In the genomic region with DNA sequence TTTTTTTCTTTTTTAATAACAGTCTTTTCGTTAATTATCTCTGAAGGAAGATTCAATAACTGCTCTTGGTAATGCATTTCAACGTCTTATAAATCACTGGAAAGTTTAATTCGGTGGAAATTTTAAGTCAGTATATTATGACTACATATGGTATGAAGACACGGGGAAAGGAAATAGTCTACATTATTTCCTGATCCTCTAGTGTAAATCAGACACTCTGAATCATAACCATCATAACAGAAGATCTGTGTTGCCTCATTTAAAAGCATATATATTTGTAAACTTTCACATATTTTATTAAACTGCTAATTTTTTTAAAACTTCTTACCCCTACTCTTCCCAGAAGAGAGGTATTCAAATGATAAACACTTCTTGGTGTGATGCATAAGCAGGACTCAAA, we compare ENCODE assay signal across 25 cellular contexts. TPM values are rescaled to one million over a fixed set of nuclear protein-coding genes. Genes with fewer than 3 reads are reported as not detected.
DNase-seq lines count a peak whose midpoint lies in the region; ATAC-seq and TF ChIP-seq lines count a peak whose summit lies in the region.
"Had no signal": no experiment of that assay in that cellular context is flagged by ENCODE, and none has a peak within 500 bp of the region (broad histone marks: within the 10 kb centered on the region; RNA-seq: fewer than 3 reads in every experiment).

No MANE protein-coding gene starts in this region.

- peak overlapping the region; percentile 93 for H3K27ac Mint-ChIP-seq in osteocyte (ENCODE audit: unreplicated experiment)
- H3K27ac Mint-ChIP-seq in activated naive CD8-positive, alpha-beta T cell treated with anti-CD3 and anti-CD28 coated beads, Interleukin-2, amount 50 U/mL, for 24 hours = no peak overlapping the region
- H3K27ac Mint-ChIP-seq: CD4-positive, alpha-beta T cell had no signal

- peaks cover 1% of the 10 kb centered on the region for H3K9me3 Mint-ChIP-seq in osteocyte (ENCODE audit: unreplicated experiment)
- H3K9me3 Mint-ChIP-seq in activated naive CD8-positive, alpha-beta T cell treated with anti-CD3 and anti-CD28 coated beads, Interleukin-2, amount 50 U/mL, for 24 hours = no peaks in the 10 kb centered on the region
- H3K9me3 Mint-ChIP-seq: CD4-positive, alpha-beta T cell had no signal

- H3K9me2 ChIP-seq in GM23248 (ENCODE audit: insufficient read depth) = no peaks in the 10 kb centered on the region

- 68 to 73% methylated on average over 4 of the region's 4 CpGs for WGBS in GM23248 (ENCODE audit: low coverage in 1 of 2, low lambda C conversion rate in 2 of 2, missing lambda C conversion rate in 2 of 2), 2 experiments

- TF ChIP-seq CTCF in WI38 (IDR thresholded peaks at IDR 0.05; ENCODE audit: low read depth, low read length) (no peak), choroid plexus epithelial cell (conservative IDR thresholded peaks at IDR 0.05; ENCODE audit: low read depth, low read length) (no peak), osteocyte (IDR thresholded peaks at IDR 0.05) (no peak)

- H3K9me3 ChIP-seq in GM23248 (ENCODE audit: low read depth) = no peaks in the 10 kb centered on the region
- H3K9me3 ChIP-seq: A549, HAP-1 had no signal

- peaks cover under 1% of the 10 kb centered on the region for H3K36me3 Mint-ChIP-seq in osteocyte (ENCODE audit: unreplicated experiment)
- no peaks in the 10 kb centered on the region for H3K36me3 Mint-ChIP-seq in activated naive CD8-positive, alpha-beta T cell treated with anti-CD3 and anti-CD28 coated beads, Interleukin-2, amount 50 U/mL, for 24 hours (ENCODE audit: low read depth)

- no peak overlapping the region for H3K4me3 Mint-ChIP-seq in osteocyte (ENCODE audit: unreplicated experiment)
- no peak overlapping the region for H3K4me3 Mint-ChIP-seq in activated naive CD8-positive, alpha-beta T cell treated with anti-CD3 and anti-CD28 coated beads, Interleukin-2, amount 50 U/mL, for 24 hours
- H3K4me3 Mint-ChIP-seq: CD4-positive, alpha-beta T cell had no signal

- no peaks in the 10 kb centered on the region for H3K36me3 ChIP-seq in GM23248 (ENCODE audit: low read depth)
- H3K36me3 ChIP-seq: HAP-1 had no signal

- H4K20me1 ChIP-seq in GM23248 (ENCODE audit: insufficient read depth) = no peaks in the 10 kb centered on the region
- H4K20me1 ChIP-seq: BLaER1 treated with 17β-estradiol and CSF1 and Interleukin-3, amounts not matched to agents 10 nM and 100 nM had no signal

- no peaks in the 10 kb centered on the region for H3K79me2 ChIP-seq in GM23248 (ENCODE audit: insufficient read depth)

- DNase-seq in GM23248 (peak; percentile 15), choroid plexus epithelial cell (ENCODE audit: low read depth) (peak; percentile 13), osteocyte (ENCODE audit: extremely low spot score, unreplicated experiment) (no peak), hippocampal formation (lab: John Stamatoyannopoulos, UW) (no peak), KG1 (lab: John Stamatoyannopoulos, UW) (no peak)
- DNase-seq in activated naive CD8-positive, alpha-beta T cell treated with anti-CD3 and anti-CD28 coated beads, Interleukin-2, amount 50 U/mL, for 24 hours = no peak
- DNase-seq: AML-193; CD4-positive, alpha-beta T cell; COR-L47; GDM1; GOT3; MM.1S; NCI-H1417; NCI-H1694; NCI-H2029 treated with DMSO at 0.1 percent for 48 hours; NCI-H446 treated with DMSO at 0.1 percent for 48 hours; NCI-H526; Right ventricle myocardium superior; RPMI8226 had no signal

- H2AFZ ChIP-seq in GM23248 = peak overlapping the region; percentile 12; the same call in 1 of the 2 replicates

- H3K27me3 ChIP-seq in GM23248 (replicated peaks; ENCODE audit: insufficient read depth) = no peaks in the 10 kb centered on the region
- H3K27me3 ChIP-seq: BLaER1 treated with 17β-estradiol and CSF1 and Interleukin-3, amounts not matched to agents 10 nM and 100 nM had no signal

- no peak overlapping the region for H3K9ac ChIP-seq in GM23248
- H3K9ac ChIP-seq: BLaER1 treated with 17β-estradiol and CSF1 and Interleukin-3, amounts not matched to agents 10 nM and 100 nM; KMS-11 had no signal

- H3K4me2 ChIP-seq in GM23248 (ENCODE audit: unreplicated experiment) = no peak overlapping the region
- H3K4me2 ChIP-seq: A549; BLaER1 treated with 17β-estradiol and CSF1 and Interleukin-3, amounts not matched to agents 10 nM and 100 nM; KMS-11 had no signal

- H3K27ac ChIP-seq in GM23248 = no peak overlapping the region
- H3K27ac ChIP-seq: A549; BLaER1 treated with 17β-estradiol and CSF1 and Interleukin-3, amounts not matched to agents 10 nM and 100 nM; KMS-11 had no signal

- ATAC-seq in GM21528 (IDR thresholded peaks at IDR 0.05; ENCODE audit: low FRiP score, unreplicated experiment) = no peak
- no peak for ATAC-seq in activated naive CD8-positive, alpha-beta T cell treated with anti-CD3 and anti-CD28 coated beads, Interleukin-2, amount 50 U/mL, for 24 hours
- ATAC-seq: A549 had no signal

- H3F3A ChIP-seq in GM23248 (ENCODE audit: insufficient read depth) = no peaks in the 10 kb centered on the region

- in situ Hi-C loops in GM23248 (cut with MboI) = no loop called here

- no peak overlapping the region for H3K4me3 ChIP-seq in GM23248
- peak overlapping the region; percentile 31 for H3K4me3 ChIP-seq in WI38 (ENCODE audit: low read depth, low read length)
- no peak overlapping the region for H3K4me3 ChIP-seq in choroid plexus epithelial cell (ENCODE audit: low read depth, low read length)
- H3K4me3 ChIP-seq: A549; BLaER1 treated with 17β-estradiol and CSF1 and Interleukin-3, amounts not matched to agents 10 nM and 100 nM; HAP-1 had no signal

- peaks cover 34% of the 10 kb centered on the region for H3K4me1 Mint-ChIP-seq in osteocyte (ENCODE audit: unreplicated experiment)
- peaks cover 12% of the 10 kb centered on the region for H3K4me1 Mint-ChIP-seq in activated naive CD8-positive, alpha-beta T cell treated with anti-CD3 and anti-CD28 coated beads, Interleukin-2, amount 50 U/mL, for 24 hours

- no peaks in the 10 kb centered on the region for H3K27me3 Mint-ChIP-seq in osteocyte (ENCODE audit: unreplicated experiment)
- no peaks in the 10 kb centered on the region for H3K27me3 Mint-ChIP-seq in activated naive CD8-positive, alpha-beta T cell treated with anti-CD3 and anti-CD28 coated beads, Interleukin-2, amount 50 U/mL, for 24 hours

- peaks cover 16% of the 10 kb centered on the region; the same call in 1 of the 2 replicates for H3K4me1 ChIP-seq in GM23248 (ENCODE audit: insufficient read depth)
- H3K4me1 ChIP-seq: A549; BLaER1 treated with 17β-estradiol and CSF1 and Interleukin-3, amounts not matched to agents 10 nM and 100 nM; HAP-1 had no signal

RNA-seq across cellular contexts. Expression of gene EFCAB11, which starts 53.7 kb away (rescaled TPM):
- 4.3 and 7.9 TPM in 2 replicates for total RNA-seq in GM23248 (2014; rRNA removed; shearing (Covaris generic))
- 16.2 and 16.4 TPM in 2 replicates for polyA plus RNA-seq in GM23248 (2016; fragmentation: Nextera tagmentation; extraction: Ambion mirVana)
- total RNA-seq in osteocyte = 5.2 and 8.7 TPM in 2 replicates

RNA-seq across cellular contexts. Expression of gene TDP1, which starts 54.9 kb away (rescaled TPM):
- 12.6 and 16.3 TPM in 2 replicates for total RNA-seq in GM23248 (2014; rRNA removed; shearing (Covaris generic))
- polyA plus RNA-seq in GM23248 (2016; fragmentation: Nextera tagmentation; extraction: Ambion mirVana) = 11.1 and 11.8 TPM in 2 replicates
- total RNA-seq in osteocyte = 17.9 and 18.6 TPM in 2 replicates

Comparison
In these comparisons a context has a peak if more than half of its experiments do, and no peak if none do; other contexts are left out.
1. DNase-seq: peak in GM23248 (single experiment) and choroid plexus epithelial cell (single experiment); none in osteocyte (single experiment), hippocampal formation (0 of 2), KG1 (single experiment) and activated naive CD8-positive, alpha-beta T cell treated with anti-CD3 and anti-CD28 coated beads, Interleukin-2, amount 50 U/mL, for 24 hours (single experiment).